11 cellular contexts compared by ENCODE assay signal in the genomic region with DNA sequence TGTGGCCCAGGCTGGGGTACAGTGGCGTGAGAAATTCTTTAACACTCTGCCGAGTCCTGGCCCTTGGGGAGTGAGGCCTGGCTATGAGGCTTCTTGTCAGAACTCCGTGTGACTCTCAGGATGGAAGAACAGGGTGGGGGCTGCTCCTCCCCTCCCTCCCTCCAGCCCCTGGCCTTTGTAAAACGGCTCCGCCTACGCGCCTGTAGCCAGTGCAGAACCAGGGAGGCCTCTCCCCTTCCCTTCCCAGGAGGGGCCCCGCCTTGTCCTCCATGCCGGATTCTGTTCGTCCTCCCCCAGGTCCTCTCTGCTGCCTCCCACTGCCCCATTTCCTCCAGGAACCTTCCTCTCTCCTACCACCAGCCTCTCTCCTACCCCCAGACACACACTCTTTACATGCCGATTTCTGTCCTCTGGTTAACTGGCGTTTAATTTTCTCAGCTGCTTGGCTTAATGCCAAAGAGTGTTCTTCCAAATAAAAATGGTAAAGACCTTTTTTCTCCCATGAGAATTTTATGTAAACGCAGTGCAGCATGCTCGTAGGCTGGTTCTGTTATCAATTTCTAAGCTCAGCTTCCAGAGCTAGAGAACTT. TPM values are rescaled to one million over a fixed set of nuclear protein-coding genes. Genes with fewer than 3 reads are reported as not detected.
DNase-seq lines count a peak whose midpoint lies in the region; ATAC-seq and TF ChIP-seq lines count a peak whose summit lies in the region.
"Had no signal": no experiment of that assay in that cellular context is flagged by ENCODE, and none has a peak within 500 bp of the region (broad histone marks: within the 10 kb centered on the region; RNA-seq: fewer than 3 reads in every experiment).

No MANE protein-coding gene starts in this region.

- ATAC-seq in HG02938 (IDR thresholded peaks at IDR 0.05; ENCODE audit: unreplicated experiment) (no peak), GM21619 (IDR thresholded peaks at IDR 0.05; ENCODE audit: unreplicated experiment) (no peak)

- no peaks in the 10 kb centered on the region for H3K9me3 ChIP-seq in cardiac muscle cell (ENCODE audit: low read depth)
- H3K9me3 ChIP-seq: SJSA1, thyroid gland had no signal

- peak; percentile 56 for DNase-seq in HEK293T (ENCODE audit: extremely low spot score)
- peak; percentile 72 for DNase-seq in NCI-H748 (lab: John Stamatoyannopoulos, UW; ENCODE audit: unreplicated experiment)
- DNase-seq in cardiac muscle cell (ENCODE audit: low read depth in 1 of 2, low spot score in 1 of 2) = peak; percentile 38 to 69
- peak; percentile 63 for DNase-seq in retina
- DNase-seq in activated T-cell treated with anti-CD3 and anti-CD28 coated beads for 4 hours = no peak
- DNase-seq in NCI-H524 (lab: John Stamatoyannopoulos, UW) = no peak
- DNase-seq: dermis blood vessel endothelial cell had no signal

- H3K4me1 ChIP-seq in cardiac muscle cell (ENCODE audit: low read depth) = peaks cover 26% of the 10 kb centered on the region
- H3K4me1 ChIP-seq: thyroid gland had no signal

- no peak overlapping the region for H3K4me3 ChIP-seq in cardiac muscle cell
- H3K4me3 ChIP-seq: SJSA1, thyroid gland had no signal

- no peaks in the 10 kb centered on the region for H3K27me3 ChIP-seq in cardiac muscle cell
- H3K27me3 ChIP-seq: SJSA1, thyroid gland had no signal

- no peaks in the 10 kb centered on the region for H3K36me3 ChIP-seq in cardiac muscle cell
- H3K36me3 ChIP-seq: SJSA1, thyroid gland had no signal

- TF ChIP-seq CTCF in cardiac muscle cell (IDR thresholded peaks at IDR 0.05; ENCODE audit: low read depth, low read length) = no peak

- CTCF ChIA-PET in HEK293T (lab: Yijun Ruan, JAX) = no interaction called here

- POLR2A ChIA-PET in HEK293T (lab: Yijun Ruan, JAX) = no interaction called here

- H3K27ac ChIP-seq in cardiac muscle cell = peak overlapping the region; percentile 64
- H3K27ac ChIP-seq: SJSA1, thyroid gland had no signal

TF ChIP-seq in HEK293T, 16 proteins besides CTCF, POLR2A, EP300 and RAD21:
- TF ChIP-seq FOXA1 (IDR thresholded peaks at IDR 0.05) = no peak
- no peak for TF ChIP-seq SUZ12 (IDR thresholded peaks at IDR 0.05)
- TF ChIP-seq, protein P1, sequence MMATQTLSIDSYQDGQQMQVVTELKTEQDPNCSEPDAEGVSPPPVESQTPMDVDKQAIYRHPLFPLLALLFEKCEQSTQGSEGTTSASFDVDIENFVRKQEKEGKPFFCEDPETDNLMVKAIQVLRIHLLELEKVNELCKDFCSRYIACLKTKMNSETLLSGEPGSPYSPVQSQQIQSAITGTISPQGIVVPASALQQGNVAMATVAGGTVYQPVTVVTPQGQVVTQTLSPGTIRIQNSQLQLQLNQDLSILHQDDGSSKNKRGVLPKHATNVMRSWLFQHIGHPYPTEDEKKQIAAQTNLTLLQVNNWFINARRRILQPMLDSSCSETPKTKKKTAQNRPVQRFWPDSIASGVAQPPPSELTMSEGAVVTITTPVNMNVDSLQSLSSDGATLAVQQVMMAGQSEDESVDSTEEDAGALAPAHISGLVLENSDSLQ (IDR thresholded peaks at IDR 0.05) = no peak
- no peak for TF ChIP-seq BHLHE40 (IDR thresholded peaks at IDR 0.05; ENCODE audit: borderline replicate concordance)
- no peak for TF ChIP-seq CTBP1 (IDR thresholded peaks at IDR 0.05; ENCODE audit: borderline replicate concordance)
- no peak for TF ChIP-seq FOXM1 (IDR thresholded peaks at IDR 0.05; ENCODE audit: borderline replicate concordance)
- TF ChIP-seq SP1 (IDR thresholded peaks at IDR 0.05) = no peak
- no peak for TF ChIP-seq HDGF (IDR thresholded peaks at IDR 0.05; ENCODE audit: borderline replicate concordance)
- no peak for TF ChIP-seq TARDBP (IDR thresholded peaks at IDR 0.05)
- no peak for TF ChIP-seq ZNF384 (IDR thresholded peaks at IDR 0.05)
- no peak for TF ChIP-seq FOXK2 (IDR thresholded peaks at IDR 0.05)
- TF ChIP-seq L3MBTL2 (conservative IDR thresholded peaks at IDR 0.05) = no peak

RNA-seq across cellular contexts. Expression of gene PDE9A, which starts 21.0 kb away (rescaled TPM):
- 9.3 and 14.2 TPM in 2 replicates for total RNA-seq in cardiac muscle cell
- polyA plus RNA-seq in cardiac muscle cell = 6.8 and 12.5 TPM in 2 replicates

Comparison
In these comparisons a context has a peak if more than half of its experiments do, and no peak if none do; other contexts are left out.
1. DNase-seq: peak in HEK293T (single experiment), NCI-H748 (single experiment), cardiac muscle cell (2 of 2) and retina (single experiment); none in activated T-cell treated with anti-CD3 and anti-CD28 coated beads for 4 hours (single experiment) and NCI-H524 (0 of 2).